1 cellular context compared by ENCODE assay signal in the genomic region with DNA sequence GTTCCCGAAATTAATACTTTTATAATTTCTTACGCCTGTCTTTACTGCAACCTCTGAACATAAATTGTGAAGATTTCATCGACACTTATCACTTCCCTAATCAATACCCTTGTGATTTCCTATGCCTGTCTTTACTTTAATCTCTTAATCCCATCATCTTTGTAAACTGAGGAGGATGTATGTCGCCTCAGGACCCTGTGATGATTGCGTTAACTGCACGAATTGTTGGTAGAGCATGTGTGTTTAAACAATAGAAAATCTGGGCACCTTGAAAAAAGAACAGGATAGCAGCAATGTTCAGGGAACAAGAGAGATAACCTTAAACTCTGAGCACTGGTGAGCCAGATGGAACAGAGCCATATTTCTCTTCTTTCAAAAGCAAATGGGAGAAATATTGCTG. TPM values are rescaled to one million over a fixed set of nuclear protein-coding genes. Genes with fewer than 3 reads are reported as not detected.
"Had no signal": no experiment of that assay in that cellular context is flagged by ENCODE, and none has a peak within 500 bp of the region (broad histone marks: within the 10 kb centered on the region; RNA-seq: fewer than 3 reads in every experiment).

No MANE protein-coding gene starts in this region.

RNA-seq across cellular contexts. Expression of a gene that starts 4.5 kb away (rescaled TPM):
- total RNA-seq: MCF 10A had no signal
